In the genomic region with DNA sequence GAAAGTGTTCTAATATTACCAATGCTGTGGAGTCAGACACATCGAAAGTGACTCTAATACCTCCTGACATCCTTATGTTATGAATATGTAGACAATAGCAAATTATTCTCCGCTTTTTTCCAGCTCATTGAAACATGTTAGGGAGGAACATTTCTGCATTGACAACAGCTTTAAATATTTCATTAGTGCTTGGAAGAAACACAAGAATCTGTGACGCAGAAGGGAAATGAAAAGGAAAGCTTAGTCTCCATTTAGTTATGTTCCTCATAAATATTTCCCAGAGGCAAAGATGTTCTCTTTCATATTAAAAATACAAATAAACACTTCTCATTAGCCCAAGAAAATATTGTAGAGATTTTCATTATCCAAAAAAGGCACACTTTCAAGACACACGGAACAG, we compare ENCODE assay signal across 16 cellular contexts.
"Had no signal": no experiment of that assay in that cellular context is flagged by ENCODE, and none has a peak within 500 bp of the region (broad histone marks: within the 10 kb centered on the region; RNA-seq: fewer than 3 reads in every experiment).

No MANE protein-coding gene starts in this region.

- H3K27ac ChIP-seq: cardiac muscle cell, left ventricle myocardium inferior had no signal

- H3K4me1 ChIP-seq: left ventricle myocardium inferior, transverse colon had no signal

- H3K4me3 ChIP-seq: cardiac muscle cell, left ventricle myocardium inferior, skin epidermis, transverse colon had no signal

- H3K36me3 ChIP-seq: cardiac muscle cell, transverse colon had no signal

- H3K27me3 ChIP-seq: cardiac muscle cell, transverse colon had no signal

- DNase-seq: activated B cell treated with CpG ODN at 0.5 μM for 24 hours; activated CD4-positive, alpha-beta memory T cell treated with anti-CD3 and anti-CD28 coated beads, Interleukin-2, amount 10 ng/mL, durations not matched to agents 7 days and 5 days; activated CD4-positive, alpha-beta T cell treated with anti-CD3 and anti-CD28 coated beads for 48 hours; activated CD8-positive, alpha-beta memory T cell treated with anti-CD3 and anti-CD28 coated beads, Interleukin-2, amount 10 ng/mL, durations not matched to agents 7 days and 5 days; effector CD8-positive, alpha-beta T cell; head of caudate nucleus; left ventricle myocardium inferior; mammary epithelial cell; right cardiac atrium; stimulated activated naive CD8-positive, alpha-beta T cell treated with anti-CD3 and anti-CD28 coated beads, Interleukin-15, Interleukin-2, amounts not matched to agents 100 U/mL and 50 U/mL, for 24 hours; substantia nigra; T-helper 1 cell; T-helper 9 cell; transverse colon had no signal

- H3K9me3 ChIP-seq: transverse colon had no signal
